Comparison of ENCODE assay signal across 18 cellular contexts in genomic region chr11:114412946-114413345, GRCh38. TPM values are rescaled to one million over a fixed set of nuclear protein-coding genes. Genes with fewer than 3 reads are reported as not detected.
DNase-seq lines count a peak whose midpoint lies in the region; ATAC-seq, FAIRE-seq and TF ChIP-seq lines count a peak whose summit lies in the region.
"Had no signal": no experiment of that assay in that cellular context is flagged by ENCODE, and none has a peak within 500 bp of the region (broad histone marks: within the 10 kb centered on the region; RNA-seq: fewer than 3 reads in every experiment).

No MANE protein-coding gene starts in this region.

- no peak overlapping the region for H3K4ac ChIP-seq in H1 (replicated peaks; ENCODE audit: insufficient read length, low read depth, low read length)

- POLR2A ChIA-PET in H1 (lab: Charles Lee; ENCODE audit: partially characterized antibody): interaction anchor here (1.5 to 3.8 kb wide), 5 partner anchors 9 to 26 kb away, joined by 3 to 14 read pairs (median 8); partner anchors contain the start of genes C11orf71, RBM7 and REXO2

- no peak for FAIRE-seq in H1 (lab: Jason Lieb, UNC)
- FAIRE-seq in islet of Langerhans (lab: Jason Lieb, UNC): peak; percentile 94
- FAIRE-seq: G401.6, GM12891 had no signal

- no peaks in the 10 kb centered on the region for H3K79me1 ChIP-seq in H1 (ENCODE audit: low read depth, low read length)

- no peak overlapping the region for H4K91ac ChIP-seq in H1 (replicated peaks; ENCODE audit: insufficient read length, low read length)

- CTCF ChIA-PET in H1 (lab: Charles Lee; ENCODE audit: partially characterized antibody): no interaction called here

- no peak overlapping the region for H4K5ac ChIP-seq in H1 (ENCODE audit: insufficient read length, low read depth, low read length)

- H4K8ac ChIP-seq in H1 (ENCODE audit: extremely low read depth, insufficient read depth, low read length): no peak overlapping the region

- H2BK12ac ChIP-seq in H1 (ENCODE audit: low read depth, low read length): 0 out of 2 replicates have a peak overlapping the region, but pooled peaks have one; percentile 55

- no peak overlapping the region for H3K9ac ChIP-seq in H1 (replicated peaks in 1 of 4; ENCODE audit: extremely low read depth in 1 of 4, low read depth in 3 of 4, low read length in 3 of 4)
- H3K9ac ChIP-seq: BLaER1 treated with 17β-estradiol and CSF1 and Interleukin-3, amounts not matched to agents 10 nM and 100 nM had no signal

- H4K20me1 ChIP-seq in H1 (replicated peaks in 1 of 2; ENCODE audit: control insufficient read depth in 1 of 2, insufficient read depth in 2 of 2, low read length in 2 of 2): peaks cover 0 to 1% of the 10 kb centered on the region in 2 experiments

- no peak overlapping the region for H3K4me2 ChIP-seq in H1 (ENCODE audit: insufficient read depth in 1 of 2, low read depth in 2 of 2, low read length in 2 of 2)

- TF ChIP-seq CTCF in H1 (IDR thresholded peaks at IDR 0.05; ENCODE audit: control extremely low read depth in 1 of 3, insufficient read depth in 1 of 3, low read depth in 1 of 3, low read length in 3 of 3): no peak
- TF ChIP-seq CTCF in brain microvascular endothelial cell (IDR thresholded peaks at IDR 0.05; ENCODE audit: low read depth, low read length, missing control alignments): no peak

- 96% methylated on average over 4 of the region's 4 CpGs for WGBS in right cardiac atrium
- 91% methylated on average over 4 of the region's 4 CpGs; no CpG with 5 or more reads in 1 of the 2 experiments for WGBS in H1 (ENCODE audit: extremely low coverage in 1 of 2, insufficient coverage in 1 of 2, insufficient read length in 1 of 2, insufficient replicate concordance in 2 of 2, low coverage in 1 of 2, low lambda C conversion rate in 2 of 2, missing lambda C conversion rate in 1 of 2), 2 experiments

- peaks cover 0 to 30% (median 17%) of the 10 kb centered on the region in 4 experiments; a peak in 5 of 8 replicates for H3K36me3 ChIP-seq in H1 (ENCODE audit: control insufficient read depth in 2 of 4, insufficient read depth in 4 of 4, low read length in 3 of 4)
- H3K36me3 ChIP-seq in brain microvascular endothelial cell (replicated peaks): peaks cover 11% of the 10 kb centered on the region

- no peaks in the 10 kb centered on the region for H3K27me3 ChIP-seq in right cardiac atrium (ENCODE audit: control insufficient read depth, insufficient read depth)
- H3K27me3 ChIP-seq in H1 (replicated peaks in 1 of 4; ENCODE audit: control insufficient read depth in 3 of 4, extremely low read depth in 1 of 4, insufficient read depth in 3 of 4, low read length in 3 of 4): no peaks in the 10 kb centered on the region
- H3K27me3 ChIP-seq in brain microvascular endothelial cell (replicated peaks): no peaks in the 10 kb centered on the region
- H3K27me3 ChIP-seq: BLaER1 treated with 17β-estradiol and CSF1 and Interleukin-3, amounts not matched to agents 10 nM and 100 nM had no signal

- peak; percentile 44 for DNase-seq in Right ventricle myocardium inferior (ENCODE audit: missing footprints)
- DNase-seq in right cardiac atrium: no peak
- DNase-seq in H1 (ENCODE audit: low read depth in 1 of 2, low spot score in 2 of 2): no peak
- no peak for DNase-seq in NCI-H2029 (lab: John Stamatoyannopoulos, UW)
- no peak for DNase-seq in DMS 273 (lab: John Stamatoyannopoulos, UW; ENCODE audit: unreplicated experiment)
- no peak for DNase-seq in brain microvascular endothelial cell
- DNase-seq: ACHN; Calu3; CD4-positive, CD25-positive, alpha-beta regulatory T cell; DMS79; EL; GOT3; IMR-90 had no signal

- peaks cover 4% of the 10 kb centered on the region for H3K4me1 ChIP-seq in right cardiac atrium (ENCODE audit: control insufficient read depth, insufficient read depth, low read length)
- H3K4me1 ChIP-seq in H1 (replicated peaks in 1 of 4; ENCODE audit: control insufficient read depth in 3 of 4, insufficient read depth in 4 of 4, low read length in 3 of 4): peaks cover 0 to 3% (median 2%) of the 10 kb centered on the region in 4 experiments; a peak in 5 of 7 replicates

- in situ Hi-C loops in brain microvascular endothelial cell (cut with HindIII; ENCODE audit: low pct_ligation_motif_present, low sequenced_read_pairs): no loop called here

- TF ChIP-seq EP300 in H1 (IDR thresholded peaks at IDR 0.05; ENCODE audit: borderline replicate concordance in 1 of 2, low read depth in 2 of 2, low read length in 2 of 2): no peak

- ATAC-seq in Right ventricle myocardium inferior (no peak), right cardiac atrium (no peak)
- ATAC-seq: HCT116 had no signal

- H3K79me2 ChIP-seq in H1 (ENCODE audit: control insufficient read depth in 1 of 2, insufficient read depth in 2 of 2, low read length in 2 of 2): no peaks in the 10 kb centered on the region

- H3K9me3 ChIP-seq in right cardiac atrium (ENCODE audit: control insufficient read depth, low read length) (no peaks in the 10 kb centered on the region), H1 (ENCODE audit: insufficient read depth in 2 of 2, low read depth in 1 of 2, low read length in 1 of 2) (no peaks in the 10 kb centered on the region)

- H2BK15ac ChIP-seq in H1 (ENCODE audit: low read length): no peak overlapping the region

- no peak overlapping the region for H2BK20ac ChIP-seq in H1 (ENCODE audit: low read length)

- no peak overlapping the region for H2AFZ ChIP-seq in H1 (ENCODE audit: low read length)

- H3K23ac ChIP-seq in H1 (ENCODE audit: insufficient read length): no peak overlapping the region

- H3K56ac ChIP-seq in H1 (replicated peaks; ENCODE audit: insufficient read length, low read depth, low read length): no peak overlapping the region

- no peak overlapping the region for H2BK120ac ChIP-seq in H1 (replicated peaks; ENCODE audit: low read depth, low read length)

- H2BK5ac ChIP-seq in H1 (ENCODE audit: low read depth, low read length): no peak overlapping the region

- TF ChIP-seq RAD21 in H1 (IDR thresholded peaks at IDR 0.05 in 1 of 2, conservative IDR thresholded peaks at IDR 0.05 in 1 of 2; ENCODE audit: low read depth in 2 of 2, low read length in 2 of 2): no peak

- H2AK5ac ChIP-seq in H1 (ENCODE audit: low read depth, low read length): no peak overlapping the region

- H3K23me2 ChIP-seq in H1 (ENCODE audit: low read depth, low read length): no peaks in the 10 kb centered on the region

- TF ChIP-seq POLR2A in H1 (IDR thresholded peaks at IDR 0.05; ENCODE audit: control extremely low read depth in 1 of 2, low read depth in 2 of 2, low read length in 2 of 2): no peak

- no peak overlapping the region for H3K4me3 ChIP-seq in right cardiac atrium (ENCODE audit: low read length)
- no peak overlapping the region for H3K4me3 ChIP-seq in H1 (ENCODE audit: extremely low read depth in 1 of 4, insufficient read depth in 2 of 4, low read depth in 3 of 4, low read length in 4 of 4)
- no peak overlapping the region for H3K4me3 ChIP-seq in brain microvascular endothelial cell (ENCODE audit: low read depth, low read length)
- H3K4me3 ChIP-seq: BLaER1 treated with 17β-estradiol and CSF1 and Interleukin-3, amounts not matched to agents 10 nM and 100 nM had no signal

- H3K18ac ChIP-seq in H1 (ENCODE audit: extremely low read depth, low read length): no peak overlapping the region

- intact Hi-C loops in Right ventricle myocardium inferior (cut with DNase I) (no loop called here), right cardiac atrium (cut with DNase I) (no loop called here)

- H3K14ac ChIP-seq in H1 (ENCODE audit: insufficient read length): no peak overlapping the region

- H3K27ac ChIP-seq in right cardiac atrium (ENCODE audit: low read length) (no peak overlapping the region), H1 (ENCODE audit: low read depth, low read length) (no peak overlapping the region), brain microvascular endothelial cell (no peak overlapping the region)

TF ChIP-seq in H1, 55 proteins besides CTCF, POLR2A, EP300 and RAD21 (continues in another document):
- no peak for TF ChIP-seq YY1 (IDR thresholded peaks at IDR 0.05; ENCODE audit: low read depth, low read length)

RNA-seq across cellular contexts. Expression of gene RBM7, which starts 12.5 kb away (rescaled TPM):
- 19.6 TPM for total RNA-seq in Right ventricle myocardium inferior
- 10 to 100 TPM; 20.5 to 24.5 (median 22.2) TPM for total RNA-seq in right cardiac atrium
- 7.9 TPM for polyA plus RNA-seq in right cardiac atrium
- total RNA-seq in H1 (2021; fragmentation: NEBNext Ultra II Directional; extraction: Animal tissue kit (Norgen Biotek cat#: 25700)): 45.7 and 48.3 TPM in 2 replicates
- 11.1 and 18.0 TPM in 2 replicates for polyA plus RNA-seq in H1 (2011; rRNA removed)
- polyA plus RNA-seq in H1 (2011; cell fraction: cytosol; rRNA removed): 18.0 TPM
- polyA plus RNA-seq in H1 (2011; cell fraction: nucleus; rRNA removed): 11.6 TPM
- polyA plus RNA-seq in H1 (2012, experiment 1 of 2): 32.5 to 47.5 TPM (median 37.4 TPM) in 4 replicates
- 4.5 TPM for polyA plus RNA-seq in H1 (2012, experiment 2 of 2)
- 36.8 TPM for polyA plus RNA-seq in H1 (2013, experiment 1 of 2)
- polyA plus RNA-seq in H1 (2013, experiment 2 of 2): 37.6 TPM
- 76.7 and 127 TPM in 2 replicates for polyA minus RNA-seq in H1 (2011; rRNA and poly(A)+ RNA removed)
- polyA minus RNA-seq in H1 (2011; cell fraction: cytosol; rRNA and poly(A)+ RNA removed): 38.1 TPM
- polyA minus RNA-seq in H1 (2011; cell fraction: nucleus; rRNA and poly(A)+ RNA removed): 48.4 TPM

RNA-seq across cellular contexts. Expression of gene C11orf71, which starts 12.6 kb away (rescaled TPM):
- 9.3 TPM for total RNA-seq in Right ventricle myocardium inferior
- 10 to 100 TPM in 1 of 4 donors, 1 to 10 TPM in 3; 6.7 to 13.6 (median 8.5) TPM for total RNA-seq in right cardiac atrium
- 11.8 TPM for polyA plus RNA-seq in right cardiac atrium
- 5.4 and 5.8 TPM in 2 replicates for total RNA-seq in H1 (2021; fragmentation: NEBNext Ultra II Directional; extraction: Animal tissue kit (Norgen Biotek cat#: 25700))
- polyA plus RNA-seq in H1 (2011; rRNA removed): 8.7 and 13.4 TPM in 2 replicates
- 9.3 TPM for polyA plus RNA-seq in H1 (2011; cell fraction: cytosol; rRNA removed)
- 9.2 TPM for polyA plus RNA-seq in H1 (2011; cell fraction: nucleus; rRNA removed)
- polyA plus RNA-seq in H1 (2012, experiment 1 of 2): 3.5 to 4.8 TPM (median 3.7 TPM) in 4 replicates
- polyA plus RNA-seq in H1 (2012, experiment 2 of 2): 2.1 TPM
- 6.7 TPM for polyA plus RNA-seq in H1 (2013, experiment 1 of 2)
- polyA plus RNA-seq in H1 (2013, experiment 2 of 2): 5.9 TPM
- 5.9 and 6.0 TPM in 2 replicates for polyA minus RNA-seq in H1 (2011; rRNA and poly(A)+ RNA removed)
- polyA minus RNA-seq in H1 (2011; cell fraction: cytosol; rRNA and poly(A)+ RNA removed): 5.1 TPM
- 11.4 TPM for polyA minus RNA-seq in H1 (2011; cell fraction: nucleus; rRNA and poly(A)+ RNA removed)

RNA-seq across cellular contexts. Expression of gene REXO2, which starts 26.3 kb away (rescaled TPM):
- 174 TPM for total RNA-seq in Right ventricle myocardium inferior
- 100 to 1,000 TPM; 119 to 131 (median 122) TPM for total RNA-seq in right cardiac atrium
- 175 TPM for polyA plus RNA-seq in right cardiac atrium
- 109 and 111 TPM in 2 replicates for total RNA-seq in H1 (2021; fragmentation: NEBNext Ultra II Directional; extraction: Animal tissue kit (Norgen Biotek cat#: 25700))
- 95.9 and 114 TPM in 2 replicates for polyA plus RNA-seq in H1 (2011; rRNA removed)
- polyA plus RNA-seq in H1 (2011; cell fraction: cytosol; rRNA removed): 157 TPM
- 57.0 TPM for polyA plus RNA-seq in H1 (2011; cell fraction: nucleus; rRNA removed)
- 91.7 to 127 TPM (median 105 TPM) in 4 replicates for polyA plus RNA-seq in H1 (2012, experiment 1 of 2)
- polyA plus RNA-seq in H1 (2012, experiment 2 of 2): 31.3 TPM
- 146 TPM for polyA plus RNA-seq in H1 (2013, experiment 1 of 2)
- 153 TPM for polyA plus RNA-seq in H1 (2013, experiment 2 of 2)
- polyA minus RNA-seq in H1 (2011; rRNA and poly(A)+ RNA removed): 26.4 and 38.7 TPM in 2 replicates
- 54.5 TPM for polyA minus RNA-seq in H1 (2011; cell fraction: cytosol; rRNA and poly(A)+ RNA removed)
- 37.9 TPM for polyA minus RNA-seq in H1 (2011; cell fraction: nucleus; rRNA and poly(A)+ RNA removed)
